In the genomic region with DNA sequence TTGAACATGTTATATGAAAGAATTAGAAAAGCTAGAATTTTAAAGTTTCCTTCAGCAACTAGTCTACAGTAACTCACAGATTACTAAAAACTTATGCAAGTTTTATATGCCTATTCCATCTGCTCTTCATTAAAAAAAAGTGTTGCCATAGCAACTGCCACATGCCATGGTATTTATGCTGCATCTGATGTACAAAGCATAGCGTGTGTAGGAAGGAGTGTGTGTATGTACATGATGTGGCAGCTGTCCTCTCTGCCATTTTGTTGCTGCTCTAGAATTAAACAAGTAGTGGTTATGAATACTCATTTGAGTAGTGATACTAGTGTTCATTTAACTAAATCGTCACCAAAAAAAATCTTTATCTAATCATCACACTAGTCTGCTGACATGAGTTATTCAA, we compare ENCODE assay signal across 13 cellular contexts.
"Had no signal": no experiment of that assay in that cellular context is flagged by ENCODE, and none has a peak within 500 bp of the region (broad histone marks: within the 10 kb centered on the region; RNA-seq: fewer than 3 reads in every experiment).

No MANE protein-coding gene starts in this region.

- H3K36me3 ChIP-seq: neural progenitor cell, ovary, right lobe of liver, upper lobe of right lung had no signal

- ATAC-seq: activated CD4-positive, CD25-positive, alpha-beta regulatory T cell treated with anti-CD3 and anti-CD28 coated beads, Interleukin-2, amount 50 U/mL, for 24 hours; effector memory CD8-positive, alpha-beta T cell; right lobe of liver; stimulated activated naive CD8-positive, alpha-beta T cell treated with anti-CD3 and anti-CD28 coated beads, Interleukin-15, Interleukin-2, amounts not matched to agents 100 U/mL and 50 U/mL, for 24 hours; upper lobe of right lung had no signal

- H2AFZ ChIP-seq: neural progenitor cell had no signal

- H3K27ac ChIP-seq: neural progenitor cell, ovary, right lobe of liver, upper lobe of right lung had no signal

- H3K4me3 ChIP-seq: neural progenitor cell, ovary, right lobe of liver, smooth muscle cell, upper lobe of right lung had no signal

- H3K27me3 ChIP-seq: neural progenitor cell, ovary, right lobe of liver, upper lobe of right lung had no signal

- H3K9me3 ChIP-seq: ovary, right lobe of liver, upper lobe of right lung had no signal

- DNase-seq: activated CD4-positive, alpha-beta T cell treated with anti-CD3 and anti-CD28 coated beads, Interleukin-2, amount 50 U/mL, for 1 hour; activated naive CD8-positive, alpha-beta T cell treated with anti-CD3 and anti-CD28 coated beads for 36 hours; cerebellar nuclear complex; effector memory CD8-positive, alpha-beta T cell; islet precursor cell; midbrain; ovary; right lobe of liver; stimulated activated naive CD8-positive, alpha-beta T cell treated with anti-CD3 and anti-CD28 coated beads, Interleukin-15, Interleukin-2, amounts not matched to agents 100 U/mL and 50 U/mL, for 24 hours; upper lobe of right lung had no signal

- H3K9ac ChIP-seq: neural progenitor cell had no signal

- H3K4me2 ChIP-seq: neural progenitor cell, smooth muscle cell had no signal
